ENCODE assay signal across 11 cellular contexts in genomic region chr3:69850849-69851248, GRCh38.
"Had no signal": no experiment of that assay in that cellular context is flagged by ENCODE, and none has a peak within 500 bp of the region (broad histone marks: within the 10 kb centered on the region; RNA-seq: fewer than 3 reads in every experiment).

No MANE protein-coding gene starts in this region.

- H2AFZ ChIP-seq: GM23248, GM23338 had no signal

- H3K27ac ChIP-seq: GM23248 had no signal

- H3K27ac Mint-ChIP-seq: GM23338, H9, HFFc6 had no signal

- H3K4me1 Mint-ChIP-seq: GM23338, H9 had no signal

- H3K4me3 ChIP-seq: GM23248, GM23338, HAP-1 had no signal

- H3K9ac ChIP-seq: GM23248 had no signal

- DNase-seq: GM23248, GOT3, H7, H9, HCEC 1CT, HFFc6 had no signal

- H3K4me1 ChIP-seq: HAP-1 had no signal

- H3K9me3 Mint-ChIP-seq: GM23338, H9, HFFc6 had no signal

- H3K9me3 ChIP-seq: HAP-1 had no signal

- ATAC-seq: GM23338, HCT116 had no signal

- FAIRE-seq: H1, H54 had no signal

- H3K4me2 ChIP-seq: GM23338 had no signal

- H3K36me3 ChIP-seq: HAP-1 had no signal

- H3K4me3 Mint-ChIP-seq: GM23338, H9, HFFc6 had no signal
